ENCODE assay signal across 17 cellular contexts in genomic region chr6:68296126-68296525, GRCh38.
DNase-seq lines count a peak whose midpoint lies in the region; ATAC-seq and TF ChIP-seq lines count a peak whose summit lies in the region.
"Had no signal": no experiment of that assay in that cellular context is flagged by ENCODE, and none has a peak within 500 bp of the region (broad histone marks: within the 10 kb centered on the region; RNA-seq: fewer than 3 reads in every experiment).

No MANE protein-coding gene starts in this region.

- H3K27me3 Mint-ChIP-seq in WTC11 (ENCODE audit: low read depth): no peaks in the 10 kb centered on the region; the same call in 1 of the 2 replicates
- H3K27me3 Mint-ChIP-seq: CD4-positive, alpha-beta memory T cell had no signal

- in situ Hi-C loops in astrocyte of the cerebellum (cut with HindIII; ENCODE audit: low sequenced_read_pairs): no loop called here

- POLR2A ChIA-PET in WTC11 (lab: Charles Lee): no interaction called here

- no peak overlapping the region for H3K4me3 ChIP-seq in astrocyte of the cerebellum (ENCODE audit: low read depth, low read length)
- H3K4me3 ChIP-seq in choroid plexus epithelial cell (ENCODE audit: low read depth, low read length): no peak overlapping the region
- no peak overlapping the region for H3K4me3 ChIP-seq in fibroblast of the aortic adventitia (ENCODE audit: low read depth, low read length)
- H3K4me3 ChIP-seq: BLaER1, GM23248, HAP-1 had no signal

- no peaks in the 10 kb centered on the region for H3K36me3 Mint-ChIP-seq in WTC11
- H3K36me3 Mint-ChIP-seq: CD14-positive monocyte; CD4-positive, alpha-beta memory T cell had no signal

- DNase-seq in M059J (ENCODE audit: low read depth) (peak; percentile 59), astrocyte of the cerebellum (ENCODE audit: low read depth) (peak; percentile 81), choroid plexus epithelial cell (ENCODE audit: low read depth) (peak; percentile 74), fibroblast of the aortic adventitia (ENCODE audit: low read depth) (peak; percentile 31), NCI-H510A (lab: John Stamatoyannopoulos, UW) (no peak), EL (no peak), WTC11 (ENCODE audit: low spot score) (no peak)
- DNase-seq: 8988T; CD4-positive, alpha-beta memory T cell; DMS153; DMS79; GF-D8; GM23248 had no signal

- no peaks in the 10 kb centered on the region for H3K4me1 Mint-ChIP-seq in WTC11
- H3K4me1 Mint-ChIP-seq: CD14-positive monocyte; CD4-positive, alpha-beta memory T cell had no signal

- no peak overlapping the region for H3K4me3 Mint-ChIP-seq in WTC11
- H3K4me3 Mint-ChIP-seq: CD14-positive monocyte; CD4-positive, alpha-beta memory T cell had no signal

- CTCF ChIA-PET in WTC11 (lab: Charles Lee): no interaction called here

- H3K27ac Mint-ChIP-seq in WTC11: no peak overlapping the region
- H3K27ac Mint-ChIP-seq: CD14-positive monocyte; CD4-positive, alpha-beta memory T cell had no signal

- H3K9me3 Mint-ChIP-seq in WTC11: peaks cover 34% of the 10 kb centered on the region

- ATAC-seq in WTC11: no peak
- ATAC-seq in GM19395 (IDR thresholded peaks at IDR 0.05; ENCODE audit: unreplicated experiment): no peak

- TF ChIP-seq CTCF in astrocyte of the cerebellum (IDR thresholded peaks at IDR 0.05; ENCODE audit: low read depth, low read length, missing control alignments) (no peak), choroid plexus epithelial cell (conservative IDR thresholded peaks at IDR 0.05; ENCODE audit: low read depth, low read length) (no peak), fibroblast of the aortic adventitia (IDR thresholded peaks at IDR 0.05; ENCODE audit: insufficient read depth, low read length) (no peak), WTC11 (IDR thresholded peaks at IDR 0.05) (no peak)

TF ChIP-seq in WTC11, 78 proteins besides CTCF, POLR2A, EP300 and RAD21 (continues in another document):
- TF ChIP-seq ZBTB43 (CRISPR knock-in tag; IDR thresholded peaks at IDR 0.05) (no peak), ETV6 (CRISPR knock-in tag; IDR thresholded peaks at IDR 0.05) (no peak), NR3C1 (CRISPR knock-in tag; conservative IDR thresholded peaks at IDR 0.05; ENCODE audit: low read depth) (no peak), E2F4 (CRISPR knock-in tag; IDR thresholded peaks at IDR 0.05; ENCODE audit: borderline replicate concordance, low read depth) (no peak), ARID4B (CRISPR knock-in tag; IDR thresholded peaks at IDR 0.05; ENCODE audit: borderline replicate concordance) (no peak), AR (CRISPR knock-in tag; IDR thresholded peaks at IDR 0.05) (no peak), ATF6 (CRISPR knock-in tag; IDR thresholded peaks at IDR 0.05) (no peak), FOXK1 (CRISPR knock-in tag; IDR thresholded peaks at IDR 0.05) (no peak), ERG (CRISPR knock-in tag; IDR thresholded peaks at IDR 0.05) (no peak)

Comparison
In these comparisons a context has a peak if more than half of its experiments do, and no peak if none do; other contexts are left out.
1. DNase-seq: peak in M059J (single experiment), astrocyte of the cerebellum (single experiment), choroid plexus epithelial cell (single experiment) and fibroblast of the aortic adventitia (single experiment); none in NCI-H510A (single experiment), EL (single experiment) and WTC11 (single experiment).